1 cellular context compared by ENCODE assay signal in the genomic region with DNA sequence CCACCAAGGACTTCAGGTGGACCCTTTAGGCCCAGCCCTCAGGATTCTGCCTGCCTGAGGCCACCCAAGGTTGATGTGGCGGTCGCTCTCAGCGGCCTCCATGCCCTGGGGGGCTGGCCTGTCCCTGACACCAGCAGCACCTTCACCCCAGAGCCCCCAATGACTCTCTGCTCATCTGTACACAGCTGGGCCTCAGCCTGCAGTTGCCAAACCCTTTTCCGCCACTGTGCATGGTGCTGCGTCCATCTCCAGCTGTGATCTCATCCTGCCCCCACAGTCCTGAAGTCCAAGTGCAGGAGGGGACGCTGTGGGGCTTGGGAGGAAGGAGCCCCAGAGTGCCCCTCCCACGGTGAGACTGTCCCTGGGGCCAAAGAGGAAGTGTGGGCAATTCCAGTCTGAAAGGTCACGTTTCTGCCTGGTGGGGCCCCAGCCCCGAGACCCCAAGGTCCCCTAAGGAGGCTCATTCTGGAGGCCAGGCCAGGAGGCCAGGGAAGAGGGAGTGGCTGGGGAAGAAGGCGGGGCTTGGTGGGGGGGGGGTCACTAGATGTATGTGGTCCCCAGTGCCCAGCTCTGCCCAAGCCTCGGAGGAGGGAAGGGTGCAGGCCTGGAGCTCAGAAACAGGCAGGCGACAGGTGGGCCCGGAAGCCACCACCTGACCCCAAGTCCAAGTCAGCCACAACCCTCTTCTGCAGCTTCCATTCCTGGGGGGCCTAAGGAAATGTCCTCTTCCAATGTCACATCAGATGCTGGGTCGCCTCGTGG.
TF ChIP-seq lines count a peak whose summit lies in the region.

No MANE protein-coding gene starts in this region.

TF ChIP-seq in WTC11, 78 proteins besides CTCF, POLR2A, EP300 and RAD21 (continued from another document):
- TF ChIP-seq, protein P1, sequence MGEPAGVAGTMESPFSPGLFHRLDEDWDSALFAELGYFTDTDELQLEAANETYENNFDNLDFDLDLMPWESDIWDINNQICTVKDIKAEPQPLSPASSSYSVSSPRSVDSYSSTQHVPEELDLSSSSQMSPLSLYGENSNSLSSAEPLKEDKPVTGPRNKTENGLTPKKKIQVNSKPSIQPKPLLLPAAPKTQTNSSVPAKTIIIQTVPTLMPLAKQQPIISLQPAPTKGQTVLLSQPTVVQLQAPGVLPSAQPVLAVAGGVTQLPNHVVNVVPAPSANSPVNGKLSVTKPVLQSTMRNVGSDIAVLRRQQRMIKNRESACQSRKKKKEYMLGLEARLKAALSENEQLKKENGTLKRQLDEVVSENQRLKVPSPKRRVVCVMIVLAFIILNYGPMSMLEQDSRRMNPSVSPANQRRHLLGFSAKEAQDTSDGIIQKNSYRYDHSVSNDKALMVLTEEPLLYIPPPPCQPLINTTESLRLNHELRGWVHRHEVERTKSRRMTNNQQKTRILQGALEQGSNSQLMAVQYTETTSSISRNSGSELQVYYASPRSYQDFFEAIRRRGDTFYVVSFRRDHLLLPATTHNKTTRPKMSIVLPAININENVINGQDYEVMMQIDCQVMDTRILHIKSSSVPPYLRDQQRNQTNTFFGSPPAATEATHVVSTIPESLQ (CRISPR knock-in tag; IDR thresholded peaks at IDR 0.05), result no peak
- TF ChIP-seq, protein P2, sequence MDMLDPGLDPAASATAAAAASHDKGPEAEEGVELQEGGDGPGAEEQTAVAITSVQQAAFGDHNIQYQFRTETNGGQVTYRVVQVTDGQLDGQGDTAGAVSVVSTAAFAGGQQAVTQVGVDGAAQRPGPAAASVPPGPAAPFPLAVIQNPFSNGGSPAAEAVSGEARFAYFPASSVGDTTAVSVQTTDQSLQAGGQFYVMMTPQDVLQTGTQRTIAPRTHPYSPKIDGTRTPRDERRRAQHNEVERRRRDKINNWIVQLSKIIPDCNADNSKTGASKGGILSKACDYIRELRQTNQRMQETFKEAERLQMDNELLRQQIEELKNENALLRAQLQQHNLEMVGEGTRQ (CRISPR knock-in tag; IDR thresholded peaks at IDR 0.05), result no peak
- TF ChIP-seq, protein P3, sequence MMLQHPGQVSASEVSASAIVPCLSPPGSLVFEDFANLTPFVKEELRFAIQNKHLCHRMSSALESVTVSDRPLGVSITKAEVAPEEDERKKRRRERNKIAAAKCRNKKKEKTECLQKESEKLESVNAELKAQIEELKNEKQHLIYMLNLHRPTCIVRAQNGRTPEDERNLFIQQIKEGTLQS (CRISPR knock-in tag; conservative IDR thresholded peaks at IDR 0.05), result no peak
- TF ChIP-seq, protein P4, sequence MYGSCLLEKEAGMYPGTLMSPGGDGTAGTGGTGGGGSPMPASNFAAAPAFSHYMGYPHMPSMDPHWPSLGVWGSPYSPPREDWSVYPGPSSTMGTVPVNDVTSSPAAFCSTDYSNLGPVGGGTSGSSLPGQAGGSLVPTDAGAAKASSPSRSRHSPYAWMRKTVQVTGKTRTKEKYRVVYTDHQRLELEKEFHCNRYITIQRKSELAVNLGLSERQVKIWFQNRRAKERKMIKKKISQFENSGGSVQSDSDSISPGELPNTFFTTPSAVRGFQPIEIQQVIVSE (CRISPR knock-in tag; IDR thresholded peaks at IDR 0.05; ENCODE audit: borderline replicate concordance), result no peak
- TF ChIP-seq TEAD1 (CRISPR knock-in tag; IDR thresholded peaks at IDR 0.05) (no peak), GABPB1 (CRISPR knock-in tag; IDR thresholded peaks at IDR 0.05) (no peak), SMAD4 (CRISPR knock-in tag; IDR thresholded peaks at IDR 0.05) (no peak), JUN (CRISPR knock-in tag; IDR thresholded peaks at IDR 0.05) (no peak), CREM (CRISPR knock-in tag; IDR thresholded peaks at IDR 0.05) (no peak), ZNF263 (CRISPR knock-in tag; IDR thresholded peaks at IDR 0.05; ENCODE audit: low read depth) (no peak), HMGA2 (CRISPR knock-in tag; IDR thresholded peaks at IDR 0.05) (no peak), EMX1 (CRISPR knock-in tag; IDR thresholded peaks at IDR 0.05) (no peak), ZNF317 (CRISPR knock-in tag; IDR thresholded peaks at IDR 0.05; ENCODE audit: borderline replicate concordance, low read depth) (no peak)
- TF ChIP-seq, protein P5, sequence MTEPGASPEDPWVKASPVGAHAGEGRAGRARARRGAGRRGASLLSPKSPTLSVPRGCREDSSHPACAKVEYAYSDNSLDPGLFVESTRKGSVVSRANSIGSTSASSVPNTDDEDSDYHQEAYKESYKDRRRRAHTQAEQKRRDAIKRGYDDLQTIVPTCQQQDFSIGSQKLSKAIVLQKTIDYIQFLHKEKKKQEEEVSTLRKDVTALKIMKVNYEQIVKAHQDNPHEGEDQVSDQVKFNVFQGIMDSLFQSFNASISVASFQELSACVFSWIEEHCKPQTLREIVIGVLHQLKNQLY (CRISPR knock-in tag; IDR thresholded peaks at IDR 0.05), result no peak
- TF ChIP-seq, protein P6, sequence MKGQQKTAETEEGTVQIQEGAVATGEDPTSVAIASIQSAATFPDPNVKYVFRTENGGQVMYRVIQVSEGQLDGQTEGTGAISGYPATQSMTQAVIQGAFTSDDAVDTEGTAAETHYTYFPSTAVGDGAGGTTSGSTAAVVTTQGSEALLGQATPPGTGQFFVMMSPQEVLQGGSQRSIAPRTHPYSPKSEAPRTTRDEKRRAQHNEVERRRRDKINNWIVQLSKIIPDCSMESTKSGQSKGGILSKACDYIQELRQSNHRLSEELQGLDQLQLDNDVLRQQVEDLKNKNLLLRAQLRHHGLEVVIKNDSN (CRISPR knock-in tag; IDR thresholded peaks at IDR 0.05), result no peak
